ENCODE assay signal across 1 cellular context in the genomic region with DNA sequence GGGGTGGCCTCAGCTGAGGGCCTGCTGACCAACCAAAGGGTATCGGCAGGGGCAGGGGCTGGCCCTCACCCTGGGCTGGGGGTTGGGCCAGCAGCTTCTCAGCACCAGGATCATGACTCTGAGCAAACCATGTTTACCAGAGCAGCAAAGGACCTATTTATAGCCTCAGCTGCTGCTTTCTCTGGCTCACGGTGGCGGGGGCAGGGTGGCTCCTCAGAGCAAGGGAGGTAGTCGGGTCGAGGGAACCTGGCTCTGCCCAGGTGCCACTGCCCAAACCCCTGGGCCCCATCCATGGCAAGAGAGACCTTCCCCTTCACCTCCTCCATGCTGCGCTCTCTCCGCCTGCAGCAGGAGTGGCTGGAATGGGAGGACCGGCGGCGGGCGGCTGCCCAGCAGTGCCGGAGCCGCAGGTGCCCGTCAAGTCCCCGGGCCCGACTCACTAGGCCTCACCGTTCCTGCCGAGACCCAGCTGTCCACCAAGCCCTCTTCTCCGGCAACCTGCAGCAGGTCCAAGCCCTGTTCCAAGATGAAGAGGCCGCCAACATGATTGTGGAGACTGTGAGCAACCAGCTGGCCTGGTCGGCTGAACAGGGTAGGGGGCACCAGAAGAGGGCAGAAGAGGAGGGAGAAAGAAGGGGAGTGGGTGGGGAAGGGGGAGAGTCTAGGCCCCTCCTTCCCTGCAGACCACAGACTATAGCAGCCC.
TF ChIP-seq lines count a peak whose summit lies in the region.

A gene with protein sequence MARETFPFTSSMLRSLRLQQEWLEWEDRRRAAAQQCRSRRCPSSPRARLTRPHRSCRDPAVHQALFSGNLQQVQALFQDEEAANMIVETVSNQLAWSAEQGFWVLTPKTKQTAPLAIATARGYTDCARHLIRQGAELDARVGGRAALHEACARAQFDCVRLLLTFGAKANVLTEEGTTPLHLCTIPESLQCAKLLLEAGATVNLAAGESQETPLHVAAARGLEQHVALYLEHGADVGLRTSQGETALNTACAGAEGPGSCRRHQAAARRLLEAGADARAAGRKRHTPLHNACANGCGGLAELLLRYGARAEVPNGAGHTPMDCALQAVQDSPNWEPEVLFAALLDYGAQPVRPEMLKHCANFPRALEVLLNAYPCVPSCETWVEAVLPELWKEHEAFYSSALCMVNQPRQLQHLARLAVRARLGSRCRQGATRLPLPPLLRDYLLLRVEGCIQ (plus strand): TSS at position 206 of the 703 bp plus-strand sequence. CDS start 86 bp downstream, at position 292.

TF ChIP-seq in HepG2, 621 proteins besides CTCF, POLR2A, EP300 and RAD21 (continued from another document and continues in another):
- TF ChIP-seq, protein P1, sequence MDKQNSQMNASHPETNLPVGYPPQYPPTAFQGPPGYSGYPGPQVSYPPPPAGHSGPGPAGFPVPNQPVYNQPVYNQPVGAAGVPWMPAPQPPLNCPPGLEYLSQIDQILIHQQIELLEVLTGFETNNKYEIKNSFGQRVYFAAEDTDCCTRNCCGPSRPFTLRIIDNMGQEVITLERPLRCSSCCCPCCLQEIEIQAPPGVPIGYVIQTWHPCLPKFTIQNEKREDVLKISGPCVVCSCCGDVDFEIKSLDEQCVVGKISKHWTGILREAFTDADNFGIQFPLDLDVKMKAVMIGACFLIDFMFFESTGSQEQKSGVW (CRISPR knock-in tag; IDR thresholded peaks at IDR 0.05; ENCODE audit: borderline replicate concordance) = no peak
- TF ChIP-seq ZNF446 (CRISPR knock-in tag; IDR thresholded peaks at IDR 0.05) (no peak), GATAD1 (CRISPR knock-in tag; IDR thresholded peaks at IDR 0.05) (peak; percentile 14; the same call in 1 of the 2 replicates), EHMT2 (IDR thresholded peaks at IDR 0.05; ENCODE audit: borderline replicate concordance, low read depth, low read length) (no peak), KDM5B (CRISPR knock-in tag; IDR thresholded peaks at IDR 0.05; ENCODE audit: borderline replicate concordance) (peak; percentile 78; the same call in 1 of the 2 replicates), SRF (IDR thresholded peaks at IDR 0.05; ENCODE audit: low read depth, low read length) (no peak), ZNF7 (CRISPR knock-in tag; IDR thresholded peaks at IDR 0.05) (no peak), KAT7 (CRISPR knock-in tag; IDR thresholded peaks at IDR 0.05; ENCODE audit: borderline replicate concordance) (no peak), NCOA5 (CRISPR knock-in tag; IDR thresholded peaks at IDR 0.05) (no peak), ZNF543 (CRISPR knock-in tag; IDR thresholded peaks at IDR 0.05) (0 out of 2 replicates have a peak, but pooled peaks have one; percentile 63), AHR (CRISPR knock-in tag; IDR thresholded peaks at IDR 0.05) (no peak), ZNF567 (CRISPR knock-in tag; IDR thresholded peaks at IDR 0.05; ENCODE audit: borderline replicate concordance) (peak; percentile 54; the same call in 1 of the 2 replicates), POLR2AphosphoS5 (IDR thresholded peaks at IDR 0.05; ENCODE audit: low read depth, low read length) (no peak), ETV5 (CRISPR knock-in tag; IDR thresholded peaks at IDR 0.05; ENCODE audit: borderline replicate concordance) (no peak), ZC3H13 (CRISPR knock-in tag; IDR thresholded peaks at IDR 0.05) (no peak), FOXK2 (IDR thresholded peaks at IDR 0.05) (no peak), ZNF879 (CRISPR knock-in tag; IDR thresholded peaks at IDR 0.05) (no peak), ZNF101 (CRISPR knock-in tag; IDR thresholded peaks at IDR 0.05; ENCODE audit: borderline replicate concordance, low read depth) (no peak), ZNF749 (CRISPR knock-in tag; IDR thresholded peaks at IDR 0.05; ENCODE audit: borderline replicate concordance) (no peak), ZNF143 (CRISPR knock-in tag; IDR thresholded peaks at IDR 0.05) (no peak), ZNF773 (CRISPR knock-in tag; IDR thresholded peaks at IDR 0.05; ENCODE audit: borderline replicate concordance) (no peak), ZNF841 (CRISPR knock-in tag; IDR thresholded peaks at IDR 0.05; ENCODE audit: borderline replicate concordance) (no peak), NR2C2 (CRISPR knock-in tag; IDR thresholded peaks at IDR 0.05; ENCODE audit: borderline replicate concordance) (0 out of 2 replicates have a peak, but pooled peaks have one; percentile 25), POLR2AphosphoS2 (IDR thresholded peaks at IDR 0.05; ENCODE audit: low read depth, low read length) (no peak), ZNF703 (CRISPR knock-in tag; IDR thresholded peaks at IDR 0.05; ENCODE audit: borderline replicate concordance) (no peak), ZNF766 (CRISPR knock-in tag; IDR thresholded peaks at IDR 0.05; ENCODE audit: borderline replicate concordance) (no peak), STAG1 (CRISPR knock-in tag; IDR thresholded peaks at IDR 0.05) (peak; percentile 46; the same call in 1 of the 2 replicates), ZNF260 (CRISPR knock-in tag; IDR thresholded peaks at IDR 0.05; ENCODE audit: borderline replicate concordance, low read depth) (no peak), RORA (CRISPR knock-in tag; IDR thresholded peaks at IDR 0.05) (no peak), HES4 (CRISPR knock-in tag; IDR thresholded peaks at IDR 0.05; ENCODE audit: borderline replicate concordance) (no peak), ZNF670 (CRISPR knock-in tag; IDR thresholded peaks at IDR 0.05; ENCODE audit: borderline replicate concordance) (no peak), ZNF557 (CRISPR knock-in tag; IDR thresholded peaks at IDR 0.05) (no peak), ZSCAN20 (CRISPR knock-in tag; IDR thresholded peaks at IDR 0.05; ENCODE audit: borderline replicate concordance) (no peak), ZSCAN9 (CRISPR knock-in tag; IDR thresholded peaks at IDR 0.05; ENCODE audit: borderline replicate concordance) (no peak)
- TF ChIP-seq, protein P2, sequence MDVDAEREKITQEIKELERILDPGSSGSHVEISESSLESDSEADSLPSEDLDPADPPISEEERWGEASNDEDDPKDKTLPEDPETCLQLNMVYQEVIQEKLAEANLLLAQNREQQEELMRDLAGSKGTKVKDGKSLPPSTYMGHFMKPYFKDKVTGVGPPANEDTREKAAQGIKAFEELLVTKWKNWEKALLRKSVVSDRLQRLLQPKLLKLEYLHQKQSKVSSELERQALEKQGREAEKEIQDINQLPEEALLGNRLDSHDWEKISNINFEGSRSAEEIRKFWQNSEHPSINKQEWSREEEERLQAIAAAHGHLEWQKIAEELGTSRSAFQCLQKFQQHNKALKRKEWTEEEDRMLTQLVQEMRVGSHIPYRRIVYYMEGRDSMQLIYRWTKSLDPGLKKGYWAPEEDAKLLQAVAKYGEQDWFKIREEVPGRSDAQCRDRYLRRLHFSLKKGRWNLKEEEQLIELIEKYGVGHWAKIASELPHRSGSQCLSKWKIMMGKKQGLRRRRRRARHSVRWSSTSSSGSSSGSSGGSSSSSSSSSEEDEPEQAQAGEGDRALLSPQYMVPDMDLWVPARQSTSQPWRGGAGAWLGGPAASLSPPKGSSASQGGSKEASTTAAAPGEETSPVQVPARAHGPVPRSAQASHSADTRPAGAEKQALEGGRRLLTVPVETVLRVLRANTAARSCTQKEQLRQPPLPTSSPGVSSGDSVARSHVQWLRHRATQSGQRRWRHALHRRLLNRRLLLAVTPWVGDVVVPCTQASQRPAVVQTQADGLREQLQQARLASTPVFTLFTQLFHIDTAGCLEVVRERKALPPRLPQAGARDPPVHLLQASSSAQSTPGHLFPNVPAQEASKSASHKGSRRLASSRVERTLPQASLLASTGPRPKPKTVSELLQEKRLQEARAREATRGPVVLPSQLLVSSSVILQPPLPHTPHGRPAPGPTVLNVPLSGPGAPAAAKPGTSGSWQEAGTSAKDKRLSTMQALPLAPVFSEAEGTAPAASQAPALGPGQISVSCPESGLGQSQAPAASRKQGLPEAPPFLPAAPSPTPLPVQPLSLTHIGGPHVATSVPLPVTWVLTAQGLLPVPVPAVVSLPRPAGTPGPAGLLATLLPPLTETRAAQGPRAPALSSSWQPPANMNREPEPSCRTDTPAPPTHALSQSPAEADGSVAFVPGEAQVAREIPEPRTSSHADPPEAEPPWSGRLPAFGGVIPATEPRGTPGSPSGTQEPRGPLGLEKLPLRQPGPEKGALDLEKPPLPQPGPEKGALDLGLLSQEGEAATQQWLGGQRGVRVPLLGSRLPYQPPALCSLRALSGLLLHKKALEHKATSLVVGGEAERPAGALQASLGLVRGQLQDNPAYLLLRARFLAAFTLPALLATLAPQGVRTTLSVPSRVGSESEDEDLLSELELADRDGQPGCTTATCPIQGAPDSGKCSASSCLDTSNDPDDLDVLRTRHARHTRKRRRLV (CRISPR knock-in tag; IDR thresholded peaks at IDR 0.05) = no peak
- TF ChIP-seq, protein P3, sequence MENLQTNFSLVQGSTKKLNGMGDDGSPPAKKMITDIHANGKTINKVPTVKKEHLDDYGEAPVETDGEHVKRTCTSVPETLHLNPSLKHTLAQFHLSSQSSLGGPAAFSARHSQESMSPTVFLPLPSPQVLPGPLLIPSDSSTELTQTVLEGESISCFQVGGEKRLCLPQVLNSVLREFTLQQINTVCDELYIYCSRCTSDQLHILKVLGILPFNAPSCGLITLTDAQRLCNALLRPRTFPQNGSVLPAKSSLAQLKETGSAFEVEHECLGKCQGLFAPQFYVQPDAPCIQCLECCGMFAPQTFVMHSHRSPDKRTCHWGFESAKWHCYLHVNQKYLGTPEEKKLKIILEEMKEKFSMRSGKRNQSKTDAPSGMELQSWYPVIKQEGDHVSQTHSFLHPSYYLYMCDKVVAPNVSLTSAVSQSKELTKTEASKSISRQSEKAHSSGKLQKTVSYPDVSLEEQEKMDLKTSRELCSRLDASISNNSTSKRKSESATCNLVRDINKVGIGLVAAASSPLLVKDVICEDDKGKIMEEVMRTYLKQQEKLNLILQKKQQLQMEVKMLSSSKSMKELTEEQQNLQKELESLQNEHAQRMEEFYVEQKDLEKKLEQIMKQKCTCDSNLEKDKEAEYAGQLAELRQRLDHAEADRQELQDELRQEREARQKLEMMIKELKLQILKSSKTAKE (CRISPR knock-in tag; IDR thresholded peaks at IDR 0.05; ENCODE audit: borderline replicate concordance) = no peak
- TF ChIP-seq, protein P4, sequence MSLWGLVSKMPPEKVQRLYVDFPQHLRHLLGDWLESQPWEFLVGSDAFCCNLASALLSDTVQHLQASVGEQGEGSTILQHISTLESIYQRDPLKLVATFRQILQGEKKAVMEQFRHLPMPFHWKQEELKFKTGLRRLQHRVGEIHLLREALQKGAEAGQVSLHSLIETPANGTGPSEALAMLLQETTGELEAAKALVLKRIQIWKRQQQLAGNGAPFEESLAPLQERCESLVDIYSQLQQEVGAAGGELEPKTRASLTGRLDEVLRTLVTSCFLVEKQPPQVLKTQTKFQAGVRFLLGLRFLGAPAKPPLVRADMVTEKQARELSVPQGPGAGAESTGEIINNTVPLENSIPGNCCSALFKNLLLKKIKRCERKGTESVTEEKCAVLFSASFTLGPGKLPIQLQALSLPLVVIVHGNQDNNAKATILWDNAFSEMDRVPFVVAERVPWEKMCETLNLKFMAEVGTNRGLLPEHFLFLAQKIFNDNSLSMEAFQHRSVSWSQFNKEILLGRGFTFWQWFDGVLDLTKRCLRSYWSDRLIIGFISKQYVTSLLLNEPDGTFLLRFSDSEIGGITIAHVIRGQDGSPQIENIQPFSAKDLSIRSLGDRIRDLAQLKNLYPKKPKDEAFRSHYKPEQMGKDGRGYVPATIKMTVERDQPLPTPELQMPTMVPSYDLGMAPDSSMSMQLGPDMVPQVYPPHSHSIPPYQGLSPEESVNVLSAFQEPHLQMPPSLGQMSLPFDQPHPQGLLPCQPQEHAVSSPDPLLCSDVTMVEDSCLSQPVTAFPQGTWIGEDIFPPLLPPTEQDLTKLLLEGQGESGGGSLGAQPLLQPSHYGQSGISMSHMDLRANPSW (CRISPR knock-in tag; IDR thresholded peaks at IDR 0.05; ENCODE audit: borderline replicate concordance) = no peak
- TF ChIP-seq, protein P5, sequence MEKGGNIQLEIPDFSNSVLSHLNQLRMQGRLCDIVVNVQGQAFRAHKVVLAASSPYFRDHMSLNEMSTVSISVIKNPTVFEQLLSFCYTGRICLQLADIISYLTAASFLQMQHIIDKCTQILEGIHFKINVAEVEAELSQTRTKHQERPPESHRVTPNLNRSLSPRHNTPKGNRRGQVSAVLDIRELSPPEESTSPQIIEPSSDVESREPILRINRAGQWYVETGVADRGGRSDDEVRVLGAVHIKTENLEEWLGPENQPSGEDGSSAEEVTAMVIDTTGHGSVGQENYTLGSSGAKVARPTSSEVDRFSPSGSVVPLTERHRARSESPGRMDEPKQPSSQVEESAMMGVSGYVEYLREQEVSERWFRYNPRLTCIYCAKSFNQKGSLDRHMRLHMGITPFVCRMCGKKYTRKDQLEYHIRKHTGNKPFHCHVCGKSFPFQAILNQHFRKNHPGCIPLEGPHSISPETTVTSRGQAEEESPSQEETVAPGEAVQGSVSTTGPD (CRISPR knock-in tag; IDR thresholded peaks at IDR 0.05) = no peak
- TF ChIP-seq, protein P6, sequence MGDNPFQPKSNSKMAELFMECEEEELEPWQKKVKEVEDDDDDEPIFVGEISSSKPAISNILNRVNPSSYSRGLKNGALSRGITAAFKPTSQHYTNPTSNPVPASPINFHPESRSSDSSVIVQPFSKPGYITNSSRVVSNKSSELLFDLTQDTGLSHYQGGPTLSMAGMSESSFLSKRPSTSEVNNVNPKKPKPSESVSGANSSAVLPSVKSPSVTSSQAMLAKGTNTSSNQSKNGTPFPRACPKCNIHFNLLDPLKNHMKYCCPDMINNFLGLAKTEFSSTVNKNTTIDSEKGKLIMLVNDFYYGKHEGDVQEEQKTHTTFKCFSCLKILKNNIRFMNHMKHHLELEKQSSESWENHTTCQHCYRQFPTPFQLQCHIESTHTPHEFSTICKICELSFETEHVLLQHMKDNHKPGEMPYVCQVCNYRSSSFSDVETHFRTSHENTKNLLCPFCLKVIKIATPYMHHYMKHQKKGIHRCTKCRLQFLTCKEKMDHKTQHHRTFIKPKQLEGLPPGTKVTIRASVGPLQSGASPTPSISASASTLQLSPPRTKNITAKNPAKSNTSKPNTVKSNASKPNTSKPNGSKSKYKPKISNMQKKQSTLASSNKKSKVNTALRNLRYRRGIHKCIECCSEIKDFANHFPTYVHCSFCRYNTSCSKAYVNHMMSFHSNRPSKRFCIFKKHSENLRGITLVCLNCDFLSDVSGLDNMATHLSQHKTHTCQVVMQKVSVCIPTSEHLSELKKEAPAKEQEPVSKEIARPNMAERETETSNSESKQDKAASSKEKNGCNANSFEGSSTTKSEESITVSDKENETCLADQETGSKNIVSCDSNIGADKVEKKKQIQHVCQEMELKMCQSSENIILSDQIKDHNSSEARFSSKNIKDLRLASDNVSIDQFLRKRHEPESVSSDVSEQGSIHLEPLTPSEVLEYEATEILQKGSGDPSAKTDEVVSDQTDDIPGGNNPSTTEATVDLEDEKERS (CRISPR knock-in tag; IDR thresholded peaks at IDR 0.05) = no peak
- TF ChIP-seq, protein P7, sequence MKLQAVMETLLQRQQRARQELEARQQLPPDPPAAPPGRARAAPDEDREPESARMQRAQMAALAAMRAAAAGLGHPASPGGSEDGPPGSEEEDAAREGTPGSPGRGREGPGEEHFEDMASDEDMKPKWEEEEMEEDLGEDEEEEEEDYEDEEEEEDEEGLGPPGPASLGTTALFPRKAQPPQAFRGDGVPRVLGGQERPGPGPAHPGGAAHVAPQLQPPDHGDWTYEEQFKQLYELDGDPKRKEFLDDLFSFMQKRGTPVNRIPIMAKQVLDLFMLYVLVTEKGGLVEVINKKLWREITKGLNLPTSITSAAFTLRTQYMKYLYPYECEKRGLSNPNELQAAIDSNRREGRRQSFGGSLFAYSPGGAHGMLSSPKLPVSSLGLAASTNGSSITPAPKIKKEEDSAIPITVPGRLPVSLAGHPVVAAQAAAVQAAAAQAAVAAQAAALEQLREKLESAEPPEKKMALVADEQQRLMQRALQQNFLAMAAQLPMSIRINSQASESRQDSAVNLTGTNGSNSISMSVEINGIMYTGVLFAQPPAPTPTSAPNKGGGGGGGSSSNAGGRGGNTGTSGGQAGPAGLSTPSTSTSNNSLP (IDR thresholded peaks at IDR 0.05; ENCODE audit: low read depth, low read length) = no peak
